Comparison of ENCODE assay signal across 6 cellular contexts in genomic region chr21:6375776-6376175, GRCh38.
DNase-seq lines count a peak whose midpoint lies in the region; TF ChIP-seq lines count a peak whose summit lies in the region.
"Not testable (repeated sequence)": the region's sequence is repeated elsewhere in the genome, so short reads cannot be mapped to it uniquely, and the experiment has no call there.

No MANE protein-coding gene starts in this region.

- intact Hi-C loops in cardiac septum (cut with DNase I): not testable (repeated sequence)

- not testable (repeated sequence) for H3K4me1 Mint-ChIP-seq in T-helper 2 cell treated with Interferon-gamma antibody and Interleukin-4, amounts not matched to agents 5 μg/mL and 100 μg/mL, for 36 hours (ENCODE audit: low read depth); activated naive CD4-positive, alpha-beta T cell treated with anti-CD3 and anti-CD28 coated beads, Interleukin-2, amount 10 ng/mL, durations not matched to agents 7 days and 5 days; osteocyte (ENCODE audit: unreplicated experiment)

- H3K36me3 Mint-ChIP-seq in T-helper 2 cell treated with Interferon-gamma antibody and Interleukin-4, amounts not matched to agents 5 μg/mL and 100 μg/mL, for 36 hours (ENCODE audit: low read depth); activated naive CD4-positive, alpha-beta T cell treated with anti-CD3 and anti-CD28 coated beads, Interleukin-2, amount 10 ng/mL, durations not matched to agents 7 days and 5 days; osteocyte (ENCODE audit: unreplicated experiment): not testable (repeated sequence)

- not testable (repeated sequence) for H3K27me3 Mint-ChIP-seq in T-helper 2 cell treated with Interferon-gamma antibody and Interleukin-4, amounts not matched to agents 5 μg/mL and 100 μg/mL, for 36 hours (ENCODE audit: low read depth); activated naive CD4-positive, alpha-beta T cell treated with anti-CD3 and anti-CD28 coated beads, Interleukin-2, amount 10 ng/mL, durations not matched to agents 7 days and 5 days; osteocyte (ENCODE audit: unreplicated experiment)

- CTCF ChIA-PET in activated naive CD4-positive, alpha-beta T cell treated with anti-CD3 and anti-CD28 coated beads, Interleukin-2, amount 10 ng/mL, durations not matched to agents 7 days and 5 days (lab: Charles Lee): interaction anchor here (4.6 kb wide), 1 partner anchor 12 kb away, joined by 61 read pairs; no protein-coding TSS in a partner anchor

- not testable (repeated sequence) for H3K9me3 Mint-ChIP-seq in T-helper 2 cell treated with Interferon-gamma antibody and Interleukin-4, amounts not matched to agents 5 μg/mL and 100 μg/mL, for 36 hours; activated naive CD4-positive, alpha-beta T cell treated with anti-CD3 and anti-CD28 coated beads, Interleukin-2, amount 10 ng/mL, durations not matched to agents 7 days and 5 days; osteocyte (ENCODE audit: unreplicated experiment)

- H3K27ac Mint-ChIP-seq in T-helper 2 cell treated with Interferon-gamma antibody and Interleukin-4, amounts not matched to agents 5 μg/mL and 100 μg/mL, for 36 hours; activated naive CD4-positive, alpha-beta T cell treated with anti-CD3 and anti-CD28 coated beads, Interleukin-2, amount 10 ng/mL, durations not matched to agents 7 days and 5 days; osteocyte (ENCODE audit: unreplicated experiment): not testable (repeated sequence)

- DNase-seq in T-helper 2 cell treated with Interferon-gamma antibody and Interleukin-4, amounts not matched to agents 5 μg/mL and 100 μg/mL, for 36 hours (ENCODE audit: low spot score): peak; percentile 3
- peak; percentile 40 for DNase-seq in activated CD8-positive, alpha-beta memory T cell treated with anti-CD3 and anti-CD28 coated beads for 24 hours
- peak; percentile 19 for DNase-seq in activated naive CD4-positive, alpha-beta T cell treated with anti-CD3 and anti-CD28 coated beads, Interleukin-2, amount 10 ng/mL, durations not matched to agents 7 days and 5 days
- peak; percentile 36 for DNase-seq in cardiac septum (ENCODE audit: low spot score)
- DNase-seq in osteocyte (ENCODE audit: extremely low spot score, unreplicated experiment): peak; percentile 62
- DNase-seq in stimulated activated CD8-positive, alpha-beta memory T cell treated with anti-CD3 and anti-CD28 coated beads, Interleukin-4, amount 100 ng/mL, for 48 hours: peak; percentile 12

- not testable (repeated sequence) for TF ChIP-seq CTCF in osteocyte (IDR thresholded peaks at IDR 0.05)

- H3K4me3 Mint-ChIP-seq in T-helper 2 cell treated with Interferon-gamma antibody and Interleukin-4, amounts not matched to agents 5 μg/mL and 100 μg/mL, for 36 hours; activated naive CD4-positive, alpha-beta T cell treated with anti-CD3 and anti-CD28 coated beads, Interleukin-2, amount 10 ng/mL, durations not matched to agents 7 days and 5 days; osteocyte (ENCODE audit: unreplicated experiment): not testable (repeated sequence)

Comparison
In these comparisons a context has a peak if more than half of its experiments do, and no peak if none do; other contexts are left out.
1. Peak in every context shown above with its lines: DNase-seq.
2. DNase-seq: peak in every context shown above with its lines; median percentile 62 in osteocyte; 40 in activated CD8-positive, alpha-beta memory T cell treated with anti-CD3 and anti-CD28 coated beads for 24 hours; 36 in cardiac septum; 19 in activated naive CD4-positive, alpha-beta T cell treated with anti-CD3 and anti-CD28 coated beads, Interleukin-2, amount 10 ng/mL, durations not matched to agents 7 days and 5 days; 12 in stimulated activated CD8-positive, alpha-beta memory T cell treated with anti-CD3 and anti-CD28 coated beads, Interleukin-4, amount 100 ng/mL, for 48 hours; 3 in T-helper 2 cell treated with Interferon-gamma antibody and Interleukin-4, amounts not matched to agents 5 μg/mL and 100 μg/mL, for 36 hours.